In the genomic region with DNA sequence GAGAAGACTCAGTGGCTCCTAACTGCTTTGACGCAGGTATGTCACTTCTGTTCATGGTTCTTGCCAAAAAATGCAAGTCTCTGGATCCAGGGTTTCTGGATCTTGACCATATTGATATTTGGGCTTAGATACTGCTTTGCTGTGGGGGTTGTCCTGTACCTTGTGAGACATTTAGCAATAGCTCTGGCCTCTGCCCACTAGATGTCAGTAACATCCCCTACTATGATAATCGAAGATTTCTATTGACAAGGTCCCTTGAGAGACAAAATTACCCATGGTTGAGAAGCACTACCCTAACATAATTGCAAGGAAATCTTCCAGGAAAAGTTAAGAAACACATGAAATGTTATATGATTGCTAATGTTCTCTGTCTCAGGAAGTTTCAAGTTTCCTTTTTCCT, we compare ENCODE assay signal across 8 cellular contexts.
DNase-seq lines count a peak whose midpoint lies in the region; ATAC-seq and TF ChIP-seq lines count a peak whose summit lies in the region.

No MANE protein-coding gene starts in this region.

- H3K4me3 Mint-ChIP-seq in H9: no peak overlapping the region
- no peak overlapping the region for H3K4me3 Mint-ChIP-seq in stimulated activated naive CD8-positive, alpha-beta T cell treated with anti-CD3 and anti-CD28 coated beads, Interleukin-15, amount 100 ng/mL, for 72 hours

- H3K56ac ChIP-seq in H9 (ENCODE audit: insufficient read length, low read depth, low read length): no peak overlapping the region

- H3K27ac Mint-ChIP-seq in H9: no peak overlapping the region; a peak in 1 of 7 replicates
- H3K27ac Mint-ChIP-seq in stimulated activated naive CD8-positive, alpha-beta T cell treated with anti-CD3 and anti-CD28 coated beads, Interleukin-15, amount 100 ng/mL, for 72 hours: no peak overlapping the region

- peak; percentile 56 for ATAC-seq in stimulated activated naive CD8-positive, alpha-beta T cell treated with anti-CD3 and anti-CD28 coated beads, Interleukin-15, amount 100 ng/mL, for 72 hours
- no peak for ATAC-seq in HG03095 (IDR thresholded peaks at IDR 0.05; ENCODE audit: unreplicated experiment)
- ATAC-seq in HG03571 (IDR thresholded peaks at IDR 0.05; ENCODE audit: unreplicated experiment): no peak

- no peak overlapping the region for H3K27ac ChIP-seq in H9 (ENCODE audit: insufficient read length, low read depth, low read length)

- H3K4me1 ChIP-seq in H9 (ENCODE audit: insufficient read depth, low read length): no peaks in the 10 kb centered on the region; the same call in 1 of the 2 replicates

- no peak overlapping the region for H2BK12ac ChIP-seq in H9 (ENCODE audit: insufficient read length, low read depth, low read length)

- H3K4me2 ChIP-seq in H9 (ENCODE audit: insufficient read depth, insufficient read length, low read length): no peak overlapping the region

- no peaks in the 10 kb centered on the region for H3K9me3 ChIP-seq in H9 (ENCODE audit: control insufficient read depth, low read depth, low read length)

- no peak overlapping the region for H4K8ac ChIP-seq in H9 (replicated peaks; ENCODE audit: insufficient read length, low read depth, low read length)

- no peak overlapping the region for H3K23ac ChIP-seq in H9 (ENCODE audit: insufficient read length, low read depth, low read length)

- peak; percentile 50 for TF ChIP-seq CTCF in GM13976 (IDR thresholded peaks at IDR 0.05; ENCODE audit: borderline replicate concordance, control extremely low read depth, extremely low read depth, insufficient read depth, missing control alignments)
- TF ChIP-seq CTCF in H9 (conservative IDR thresholded peaks at IDR 0.05): peak; percentile 84

- H3K9ac ChIP-seq in H9 (ENCODE audit: extremely low read depth, insufficient read length, low read length): no peak overlapping the region

- H4K20me1 ChIP-seq in H9 (ENCODE audit: control insufficient read depth, insufficient read depth, insufficient read length): no peaks in the 10 kb centered on the region

- in situ Hi-C loops in GM13976 (cut with MboI; ENCODE audit: low sequenced_read_pairs, unreplicated experiment): no loop called here

- H3K27me3 ChIP-seq in H9 (ENCODE audit: insufficient read depth, low read length): no peaks in the 10 kb centered on the region

- no peaks in the 10 kb centered on the region for H3K23me2 ChIP-seq in H9 (ENCODE audit: insufficient read length, low read depth, low read length, poor library complexity, severe bottlenecking)

- no peak overlapping the region for H3K4ac ChIP-seq in H9 (ENCODE audit: low read depth, low read length)

- H2AFZ ChIP-seq in H9 (ENCODE audit: low read length): no peak overlapping the region

- no peaks in the 10 kb centered on the region for H3K79me2 ChIP-seq in H9 (ENCODE audit: insufficient read depth, low read length)

- no peak overlapping the region for H4K5ac ChIP-seq in H9 (ENCODE audit: insufficient read length, low read depth, low read length)

- no peak overlapping the region for H4K91ac ChIP-seq in H9 (ENCODE audit: insufficient read length, low read depth, low read length)

- H3T11ph ChIP-seq in H9 (ENCODE audit: low read length): no peak overlapping the region

- no peaks in the 10 kb centered on the region; a peak in 1 of 5 replicates for H3K9me3 Mint-ChIP-seq in H9
- no peaks in the 10 kb centered on the region for H3K9me3 Mint-ChIP-seq in stimulated activated naive CD8-positive, alpha-beta T cell treated with anti-CD3 and anti-CD28 coated beads, Interleukin-15, amount 100 ng/mL, for 72 hours

- no peak overlapping the region for H2BK5ac ChIP-seq in H9 (ENCODE audit: insufficient read length, low read length)

- H3K36me3 Mint-ChIP-seq in H9 (ENCODE audit: insufficient read depth in 1 of 3, low read depth in 3 of 3): no peaks in the 10 kb centered on the region

- no peaks in the 10 kb centered on the region for H3K4me1 Mint-ChIP-seq in H9
- no peaks in the 10 kb centered on the region for H3K4me1 Mint-ChIP-seq in stimulated activated naive CD8-positive, alpha-beta T cell treated with anti-CD3 and anti-CD28 coated beads, Interleukin-15, amount 100 ng/mL, for 72 hours

- WGBS in H9 (ENCODE audit: extremely low coverage, insufficient read length, low lambda C conversion rate): no CpG with 5 or more reads among the region's 2 CpGs

- no peaks in the 10 kb centered on the region for H3K79me1 ChIP-seq in H9 (ENCODE audit: insufficient read depth, low read depth, low read length, poor library complexity, severe bottlenecking)

- H2AK5ac ChIP-seq in H9 (ENCODE audit: insufficient read length, low read length): no peak overlapping the region

- no peak overlapping the region for H2BK20ac ChIP-seq in H9 (ENCODE audit: low read depth, low read length, poor library complexity, severe bottlenecking)

- no peak overlapping the region for H2BK15ac ChIP-seq in H9 (ENCODE audit: low read depth, low read length)

- H3K14ac ChIP-seq in H9 (ENCODE audit: insufficient read depth, low read length): no peak overlapping the region

- no peaks in the 10 kb centered on the region; the same call in 1 of the 2 replicates for H3K27me3 Mint-ChIP-seq in H9 (ENCODE audit: low read depth)
- peaks cover 6% of the 10 kb centered on the region for H3K27me3 Mint-ChIP-seq in stimulated activated naive CD8-positive, alpha-beta T cell treated with anti-CD3 and anti-CD28 coated beads, Interleukin-15, amount 100 ng/mL, for 72 hours

- no peak overlapping the region for H2BK120ac ChIP-seq in H9 (ENCODE audit: low read depth, low read length, poor library complexity, severe bottlenecking)

- no peak overlapping the region for H3K18ac ChIP-seq in H9 (ENCODE audit: insufficient read length, low read depth, low read length)

- no peak for DNase-seq in GM13976 (ENCODE audit: low spot score)
- peak; percentile 36 for DNase-seq in H9
- peak; percentile 5 for DNase-seq in NCI-H460 (ENCODE audit: extremely low read depth, low read depth)
- DNase-seq in epidermal melanocyte (ENCODE audit: insufficient read length, low spot score): peak; percentile 17
- no peak for DNase-seq in stimulated activated naive CD8-positive, alpha-beta T cell treated with anti-CD3 and anti-CD28 coated beads, Interleukin-15, amount 100 ng/mL, for 72 hours
- no peak for DNase-seq in NCI-H2171 treated with DMSO at 0.1 percent for 48 hours (lab: John Stamatoyannopoulos, UW)

Comparison
In these comparisons a context has a peak if more than half of its experiments do, and no peak if none do; other contexts are left out.
1. DNase-seq: peak in H9 (single experiment), NCI-H460 (single experiment) and epidermal melanocyte (single experiment); none in GM13976 (single experiment), stimulated activated naive CD8-positive, alpha-beta T cell treated with anti-CD3 and anti-CD28 coated beads, Interleukin-15, amount 100 ng/mL, for 72 hours (0 of 2) and NCI-H2171 treated with DMSO at 0.1 percent for 48 hours (single experiment).